ENCODE assay signal across 8 cellular contexts in the genomic region with DNA sequence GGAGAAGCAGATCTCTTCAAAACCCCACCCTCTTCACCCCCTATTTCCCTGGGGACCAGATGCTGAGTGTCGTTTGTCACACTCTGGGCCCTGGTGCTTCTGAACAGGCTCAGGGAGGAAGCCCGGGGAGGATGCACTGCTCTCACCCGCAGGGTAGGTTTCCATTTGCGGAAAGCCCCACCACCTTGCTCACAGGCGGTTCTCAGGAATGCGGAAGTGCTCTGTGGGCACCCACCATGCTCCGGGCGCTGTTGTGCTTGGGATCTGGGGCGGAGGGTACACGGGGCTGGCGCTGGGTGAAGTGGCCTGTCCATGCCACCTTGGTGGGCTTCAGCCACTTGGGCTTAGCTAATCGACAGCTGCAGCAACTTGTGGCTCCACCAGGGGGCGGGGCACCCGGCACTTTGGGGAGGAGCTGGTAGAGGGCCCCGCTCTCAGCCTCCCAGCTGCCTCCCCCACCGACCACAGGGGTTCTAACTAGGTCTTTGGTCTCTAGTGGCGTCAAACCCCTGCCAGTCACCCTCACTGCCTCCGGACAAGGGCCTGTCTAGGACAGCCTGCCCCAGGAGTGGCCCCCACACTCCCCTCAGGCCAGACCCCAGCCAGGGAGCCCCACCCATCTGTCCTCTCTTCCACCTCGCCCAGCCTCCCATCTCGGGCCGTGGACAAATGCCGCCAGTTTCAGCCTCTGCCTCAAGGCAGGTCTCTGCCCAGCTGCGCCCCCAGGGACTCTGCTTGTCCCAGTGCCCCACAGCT.
A peak's percentile ranks its signal among the peaks of the same experiment; 100 is the strongest.
DNase-seq lines count a peak whose midpoint lies in the region; ATAC-seq and TF ChIP-seq lines count a peak whose summit lies in the region.

No MANE protein-coding gene starts in this region.

- peak overlapping the region; percentile 27 for H3K4me3 ChIP-seq in HL-60 (replicated peaks; ENCODE audit: insufficient read depth, low read length)

- H3K27ac ChIP-seq in HL-60 (replicated peaks), result peak overlapping the region; percentile 85

- no peaks in the 10 kb centered on the region for H3K27me3 ChIP-seq in HL-60 (ENCODE audit: insufficient read depth, poor library complexity, severe bottlenecking)

- no peak for TF ChIP-seq CTCF in HL-60 (IDR thresholded peaks at IDR 0.05; ENCODE audit: insufficient read depth, low read length)

- peak; percentile 85 for ATAC-seq in GM19463 (IDR thresholded peaks at IDR 0.05; ENCODE audit: unreplicated experiment)

- DNase-seq in DMS53 (lab: John Stamatoyannopoulos, UW) (peak; percentile 76), HL-60 (ENCODE audit: low read depth in 1 of 2, low spot score in 1 of 2) (peak; percentile 72 to 93), SW480 (ENCODE audit: low spot score) (peak; percentile 51), iPS-NIHi11 (ENCODE audit: low spot score) (peak; percentile 71), T1000 (lab: John Stamatoyannopoulos, UW) (no peak)
- DNase-seq in activated naive CD8-positive, alpha-beta T cell treated with anti-CD3 and anti-CD28 coated beads, Interleukin-2, amount 50 U/mL, for 16 hours (ENCODE audit: low read depth, low spot score), result peak; percentile 54
- peak; percentile 59 to 64 for DNase-seq in stimulated activated CD4-positive, alpha-beta T cell treated with anti-CD3 and anti-CD28 coated beads, Interleukin-15, amount 100 ng/mL, for 1 hour (ENCODE audit: low read depth in 1 of 2, low spot score in 1 of 2)
